22 cellular contexts compared by ENCODE assay signal in genomic region chr11:75261902-75262361, GRCh38. TPM values are rescaled to one million over a fixed set of nuclear protein-coding genes. Genes with fewer than 3 reads are reported as not detected.
A peak's percentile ranks its signal among the peaks of the same experiment; 100 is the strongest.
DNase-seq lines count a peak whose midpoint lies in the region; ATAC-seq, FAIRE-seq and TF ChIP-seq lines count a peak whose summit lies in the region.
"Had no signal": no experiment of that assay in that cellular context is flagged by ENCODE, and none has a peak within 500 bp of the region (broad histone marks: within the 10 kb centered on the region; RNA-seq: fewer than 3 reads in every experiment).

No MANE protein-coding gene starts in this region.

- H2AFZ ChIP-seq in GM23338 (no peak overlapping the region), endothelial cell of umbilical vein (ENCODE audit: low read depth, low read length) (no peak overlapping the region), osteoblast (ENCODE audit: low read length) (no peak overlapping the region)

- ATAC-seq in activated CD4-positive, alpha-beta T cell treated with anti-CD3 and anti-CD28 coated beads for 36 hours, result no peak
- ATAC-seq in GM23338 (peak; percentile 6; the same call in 2 of the 3 replicates), GM19035 (IDR thresholded peaks at IDR 0.05; ENCODE audit: unreplicated experiment) (no peak)

- H3K27ac Mint-ChIP-seq in activated CD4-positive, alpha-beta T cell treated with anti-CD3 and anti-CD28 coated beads for 36 hours, result no peak overlapping the region
- H3K27ac Mint-ChIP-seq in activated CD4-positive, alpha-beta T cell treated with anti-CD3 and anti-CD28 coated beads, Interleukin-2, amount 10 ng/mL, durations not matched to agents 24 days and 14 days, result no peak overlapping the region
- H3K27ac Mint-ChIP-seq in GM23338, result no peak overlapping the region
- H3K27ac Mint-ChIP-seq: nephron progenitor cell had no signal

- H3K9me2 ChIP-seq in GM23338 (ENCODE audit: insufficient read depth), result no peaks in the 10 kb centered on the region

- no peaks in the 10 kb centered on the region; the same call in 1 of the 2 replicates for H4K20me1 ChIP-seq in GM23338 (replicated peaks; ENCODE audit: insufficient read depth)
- no peaks in the 10 kb centered on the region for H4K20me1 ChIP-seq in endothelial cell of umbilical vein (replicated peaks; ENCODE audit: control insufficient read depth, extremely low read depth, insufficient read depth, low read length)
- no peaks in the 10 kb centered on the region for H4K20me1 ChIP-seq in osteoblast (ENCODE audit: insufficient read depth, low read length)

- H3K9me3 ChIP-seq in endothelial cell of umbilical vein (replicated peaks; ENCODE audit: control insufficient read depth, insufficient read depth, low read length) (no peaks in the 10 kb centered on the region), osteoblast (ENCODE audit: low read depth, low read length) (no peaks in the 10 kb centered on the region)
- H3K9me3 ChIP-seq: adrenal gland, heart right ventricle, Peyer's patch had no signal

- H3K79me2 ChIP-seq in GM23338 (replicated peaks; ENCODE audit: insufficient read depth), result no peaks in the 10 kb centered on the region
- no peaks in the 10 kb centered on the region for H3K79me2 ChIP-seq in endothelial cell of umbilical vein (ENCODE audit: control insufficient read depth, insufficient read depth, low read length)
- H3K79me2 ChIP-seq in osteoblast (ENCODE audit: insufficient read depth, low read length), result no peaks in the 10 kb centered on the region

- H3K4me1 Mint-ChIP-seq in activated CD4-positive, alpha-beta T cell treated with anti-CD3 and anti-CD28 coated beads for 36 hours, result peaks cover 41% of the 10 kb centered on the region
- peaks cover 20% of the 10 kb centered on the region for H3K4me1 Mint-ChIP-seq in activated CD4-positive, alpha-beta T cell treated with anti-CD3 and anti-CD28 coated beads, Interleukin-2, amount 10 ng/mL, durations not matched to agents 24 days and 14 days
- peaks cover 14% of the 10 kb centered on the region for H3K4me1 Mint-ChIP-seq in GM23338
- H3K4me1 Mint-ChIP-seq: nephron progenitor cell had no signal

- H3K27ac ChIP-seq in GM23338 (ENCODE audit: low read depth), result no peak overlapping the region
- no peak overlapping the region for H3K27ac ChIP-seq in endothelial cell of umbilical vein (ENCODE audit: insufficient read depth, low read depth, low read length)
- H3K27ac ChIP-seq in osteoblast (ENCODE audit: low read depth, low read length), result no peak overlapping the region
- H3K27ac ChIP-seq: 22Rv1, adrenal gland, cardiac muscle cell, Peyer's patch had no signal

- DNase-seq in activated CD4-positive, alpha-beta T cell treated with anti-CD3 and anti-CD28 coated beads for 36 hours, result peak; percentile 4
- DNase-seq in activated CD4-positive, alpha-beta T cell treated with anti-CD3 and anti-CD28 coated beads, Interleukin-2, amount 10 ng/mL, durations not matched to agents 24 days and 14 days, result no peak
- DNase-seq in GM23338 (ENCODE audit: low spot score) (no peak), endothelial cell of umbilical vein (ENCODE audit: low read depth, low spot score) (no peak), osteoblast (ENCODE audit: insufficient read length, low spot score, missing footprints) (peak; percentile 25), DMS114 treated with DMSO at 0.1 percent for 48 hours (lab: John Stamatoyannopoulos, UW; ENCODE audit: unreplicated experiment) (no peak), NCI-H187 (lab: John Stamatoyannopoulos, UW) (no peak)
- DNase-seq: activated CD4-positive, alpha-beta T cell treated with anti-CD3 and anti-CD28 coated beads, Interleukin-2, amount 50 U/mL, for 1 hour; activated T-cell treated with anti-CD3 and anti-CD28 coated beads, Interleukin-2, amount 50 U/mL, for 4 hours; adrenal gland; effector CD8-positive, alpha-beta T cell; heart right ventricle; NCI-H1436 treated with DMSO at 0.1 percent for 48 hours; nephron progenitor cell; stimulated activated CD4-positive, alpha-beta T cell treated with anti-CD3 and anti-CD28 coated beads, Interleukin-12 subunit alpha, Interleukin-12 subunit beta, amount 100 ng/mL, for 4 hours had no signal

- H3K9ac ChIP-seq in endothelial cell of umbilical vein (replicated peaks; ENCODE audit: extremely low read depth, insufficient read depth, low read length), result no peak overlapping the region

- dilution Hi-C loops in endothelial cell of umbilical vein (cut with MboI; ENCODE audit: extremely low pct_ligation_motif_present, low sequenced_read_pairs), result no loop called here

- H3F3A ChIP-seq in GM23338 (replicated peaks; ENCODE audit: low read depth), result no peaks in the 10 kb centered on the region

- intact Hi-C loops in activated CD4-positive, alpha-beta T cell treated with anti-CD3 and anti-CD28 coated beads for 36 hours (cut with DNase I, micrococcal nuclease), result no loop called here
- intact Hi-C loops in activated CD4-positive, alpha-beta T cell treated with anti-CD3 and anti-CD28 coated beads, Interleukin-2, amount 10 ng/mL, durations not matched to agents 24 days and 14 days (cut with micrococcal nuclease), result no loop called here
- intact Hi-C loops in endothelial cell of umbilical vein (cut with micrococcal nuclease), result no loop called here

- no peak for FAIRE-seq in endothelial cell of umbilical vein (lab: Jason Lieb, UNC)

- no peaks in the 10 kb centered on the region for H3K36me3 Mint-ChIP-seq in activated CD4-positive, alpha-beta T cell treated with anti-CD3 and anti-CD28 coated beads for 36 hours (ENCODE audit: low read depth)
- H3K36me3 Mint-ChIP-seq in activated CD4-positive, alpha-beta T cell treated with anti-CD3 and anti-CD28 coated beads, Interleukin-2, amount 10 ng/mL, durations not matched to agents 24 days and 14 days (ENCODE audit: low read depth), result peaks cover 4% of the 10 kb centered on the region
- H3K36me3 Mint-ChIP-seq in GM23338 (ENCODE audit: low read depth), result peaks cover 15% of the 10 kb centered on the region

- H3K4me1 ChIP-seq in GM23338 (ENCODE audit: insufficient read depth) (no peaks in the 10 kb centered on the region), endothelial cell of umbilical vein (ENCODE audit: control insufficient read depth, extremely low read depth, insufficient read depth, low read length) (no peaks in the 10 kb centered on the region), osteoblast (ENCODE audit: insufficient read depth, low read length) (no peaks in the 10 kb centered on the region)
- H3K4me1 ChIP-seq: adrenal gland, Peyer's patch had no signal

- POLR2A ChIA-PET in activated CD4-positive, alpha-beta T cell treated with anti-CD3 and anti-CD28 coated beads for 36 hours (lab: Charles Lee), result interaction anchor here (0.6 kb wide), 1 partner anchor 12 kb away, joined by 3 read pairs; no protein-coding TSS in a partner anchor
- POLR2A ChIA-PET in endothelial cell of umbilical vein (lab: Charles Lee), result no interaction called here

- H3K4me3 Mint-ChIP-seq in activated CD4-positive, alpha-beta T cell treated with anti-CD3 and anti-CD28 coated beads for 36 hours, result no peak overlapping the region
- no peak overlapping the region for H3K4me3 Mint-ChIP-seq in activated CD4-positive, alpha-beta T cell treated with anti-CD3 and anti-CD28 coated beads, Interleukin-2, amount 10 ng/mL, durations not matched to agents 24 days and 14 days
- H3K4me3 Mint-ChIP-seq in GM23338, result no peak overlapping the region
- H3K4me3 Mint-ChIP-seq: activated T-cell treated with anti-CD3 and anti-CD28 coated beads, Interleukin-2, amount 50 U/mL, for 4 hours; nephron progenitor cell had no signal

- CTCF ChIA-PET in activated CD4-positive, alpha-beta T cell treated with anti-CD3 and anti-CD28 coated beads for 36 hours (lab: Charles Lee), result interaction anchor here (0.7 to 1.5 kb wide), 4 partner anchors 13 to 253 kb away, joined by 3 to 5 read pairs (median 4); no protein-coding TSS in a partner anchor
- CTCF ChIA-PET in endothelial cell of umbilical vein (lab: Charles Lee), result interaction anchor here (0.8 to 1.2 kb wide), 3 partner anchors 9 to 64 kb away, joined by 3 to 5 read pairs (median 4); no protein-coding TSS in a partner anchor

- H3K4me3 ChIP-seq in GM23338, result no peak overlapping the region
- H3K4me3 ChIP-seq in endothelial cell of umbilical vein (replicated peaks in 1 of 3; ENCODE audit: insufficient read depth in 1 of 3, low read depth in 1 of 3, low read length in 3 of 3), result no peak overlapping the region
- H3K4me3 ChIP-seq in osteoblast (ENCODE audit: insufficient read depth, low read length), result no peak overlapping the region
- H3K4me3 ChIP-seq: adrenal gland, cardiac muscle cell, heart right ventricle, Peyer's patch had no signal

- no peak for TF ChIP-seq POLR2A in endothelial cell of umbilical vein (IDR thresholded peaks at IDR 0.05; ENCODE audit: low read depth, low read length)

- no peaks in the 10 kb centered on the region for H3K27me3 Mint-ChIP-seq in activated CD4-positive, alpha-beta T cell treated with anti-CD3 and anti-CD28 coated beads for 36 hours
- H3K27me3 Mint-ChIP-seq in activated CD4-positive, alpha-beta T cell treated with anti-CD3 and anti-CD28 coated beads, Interleukin-2, amount 10 ng/mL, durations not matched to agents 24 days and 14 days, result peaks cover 13% of the 10 kb centered on the region
- H3K27me3 Mint-ChIP-seq in GM23338 (ENCODE audit: insufficient read depth, low read depth, poor library complexity), result peaks cover 11% of the 10 kb centered on the region

- H3K36me3 ChIP-seq in GM23338 (ENCODE audit: insufficient read depth) (no peaks in the 10 kb centered on the region), endothelial cell of umbilical vein (ENCODE audit: control insufficient read depth in 2 of 2, extremely low read depth in 1 of 2, insufficient read depth in 2 of 2, low read length in 2 of 2) (peaks cover 0 to 14% of the 10 kb centered on the region in 2 experiments), osteoblast (ENCODE audit: insufficient read depth, low read length) (no peaks in the 10 kb centered on the region)
- H3K36me3 ChIP-seq: adrenal gland, cardiac muscle cell had no signal

- no peaks in the 10 kb centered on the region for H3K9me1 ChIP-seq in endothelial cell of umbilical vein (replicated peaks; ENCODE audit: control insufficient read depth, extremely low read depth, insufficient read depth, low read length)

- TF ChIP-seq CTCF in GM23338 (conservative IDR thresholded peaks at IDR 0.05; ENCODE audit: low read depth in 2 of 2) (no peak), endothelial cell of umbilical vein (IDR thresholded peaks at IDR 0.05; ENCODE audit: extremely low read depth in 1 of 2, insufficient read depth in 1 of 2, low read depth in 1 of 2, low read length in 2 of 2) (no peak), osteoblast (IDR thresholded peaks at IDR 0.05; ENCODE audit: extremely low read depth, low read depth, low read length) (no peak)

- no TSS peak for BruUV-seq in endothelial cell of umbilical vein (replicated peaks; lab: Mats Ljungman, UMichigan)

- H3K27me3 ChIP-seq in GM23338 (ENCODE audit: insufficient read depth) (no peaks in the 10 kb centered on the region), endothelial cell of umbilical vein (ENCODE audit: control insufficient read depth in 2 of 2, insufficient read depth in 2 of 2, low read length in 2 of 2) (peaks cover 3 to 12% of the 10 kb centered on the region in 2 experiments), osteoblast (ENCODE audit: insufficient read depth, low read length) (peaks cover 24% of the 10 kb centered on the region)
- H3K27me3 ChIP-seq: adrenal gland, cardiac muscle cell, Peyer's patch had no signal

- H3K9me3 Mint-ChIP-seq in activated CD4-positive, alpha-beta T cell treated with anti-CD3 and anti-CD28 coated beads for 36 hours (ENCODE audit: low read depth), result no peaks in the 10 kb centered on the region
- no peaks in the 10 kb centered on the region for H3K9me3 Mint-ChIP-seq in activated CD4-positive, alpha-beta T cell treated with anti-CD3 and anti-CD28 coated beads, Interleukin-2, amount 10 ng/mL, durations not matched to agents 24 days and 14 days
- H3K9me3 Mint-ChIP-seq in GM23338, result no peaks in the 10 kb centered on the region
- H3K9me3 Mint-ChIP-seq: activated T-cell treated with anti-CD3 and anti-CD28 coated beads, Interleukin-2, amount 50 U/mL, for 4 hours; nephron progenitor cell had no signal

- H3K4me2 ChIP-seq in GM23338 (no peak overlapping the region), endothelial cell of umbilical vein (ENCODE audit: insufficient read depth, low read length) (no peak overlapping the region), osteoblast (ENCODE audit: insufficient read depth, low read length) (no peak overlapping the region)

RNA-seq across cellular contexts. Expression of gene TPBGL, which starts 21.4 kb away (rescaled TPM):
- total RNA-seq in activated CD4-positive, alpha-beta T cell treated with anti-CD3 and anti-CD28 coated beads for 36 hours, result under 1 TPM; 0.18 to 0.21 TPM
- total RNA-seq in activated CD4-positive, alpha-beta T cell treated with anti-CD3 and anti-CD28 coated beads, Interleukin-2, amount 10 ng/mL, durations not matched to agents 24 days and 14 days, result 0.19 and 0.61 TPM in 2 replicates
- total RNA-seq in GM23338 (2014; rRNA removed; shearing (Covaris generic)), result 0.16 and 0.21 TPM in 2 replicates
- polyA plus RNA-seq in GM23338 (2016; fragmentation: Nextera tagmentation; extraction: Ambion mirVana) (0.08 and 0.40 TPM in 2 replicates), endothelial cell of umbilical vein (not detected in 2 replicates)
- total RNA-seq in endothelial cell of umbilical vein (not detected in 2 replicates), osteoblast (not detected in 2 replicates)
- polyA plus RNA-seq in endothelial cell of umbilical vein (2011; cell fraction: cytosol; rRNA removed), result not detected in 2 replicates
- polyA plus RNA-seq in endothelial cell of umbilical vein (2011; cell fraction: nucleus; rRNA removed), result not detected in 2 replicates
- 0.07 and 0.11 TPM in 2 replicates for polyA plus RNA-seq in endothelial cell of umbilical vein (2012)
- not detected in 2 replicates for polyA minus RNA-seq in endothelial cell of umbilical vein
- not detected for polyA minus RNA-seq in endothelial cell of umbilical vein (2011; cell fraction: cytosol; rRNA and poly(A)+ RNA removed)
- polyA minus RNA-seq in endothelial cell of umbilical vein (2011; cell fraction: nucleus; rRNA and poly(A)+ RNA removed), result not detected in 2 replicates
- total RNA-seq: fibroblast of lung, lung microvascular endothelial cell had no signal
- polyA plus RNA-seq: BJ, fibroblast of lung had no signal

Comparison
In these comparisons a context has a peak if more than half of its experiments do, and no peak if none do; other contexts are left out.
1. DNase-seq: peak in activated CD4-positive, alpha-beta T cell treated with anti-CD3 and anti-CD28 coated beads for 36 hours (single experiment) and osteoblast (single experiment); none in activated CD4-positive, alpha-beta T cell treated with anti-CD3 and anti-CD28 coated beads, Interleukin-2, amount 10 ng/mL, durations not matched to agents 24 days and 14 days (single experiment), GM23338 (single experiment), endothelial cell of umbilical vein (single experiment), DMS114 treated with DMSO at 0.1 percent for 48 hours (single experiment) and NCI-H187 (0 of 2).